ENCODE assay signal across 20 cellular contexts in the genomic region with DNA sequence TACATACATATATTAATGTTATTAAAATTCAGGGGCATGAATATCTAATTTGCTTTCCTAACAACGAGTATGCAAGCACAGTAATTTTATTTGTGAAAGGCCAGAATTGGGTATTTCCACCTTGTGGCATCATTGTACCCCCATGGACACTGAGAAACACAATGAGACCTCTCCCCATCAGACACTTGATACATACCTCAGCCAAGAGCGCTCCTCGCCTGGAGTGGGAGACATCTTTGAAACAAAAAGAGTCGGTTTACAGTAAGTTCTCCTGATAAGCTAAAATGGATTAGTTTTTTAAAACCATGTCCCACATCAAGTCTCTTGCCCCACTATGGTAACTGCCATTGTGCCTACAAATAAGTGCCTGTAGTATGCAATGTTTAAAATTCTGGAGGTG. TPM values are rescaled to one million over a fixed set of nuclear protein-coding genes. Genes with fewer than 3 reads are reported as not detected.
A peak's percentile ranks its signal among the peaks of the same experiment; 100 is the strongest.
DNase-seq lines count a peak whose midpoint lies in the region; ATAC-seq, FAIRE-seq and TF ChIP-seq lines count a peak whose summit lies in the region.
"Had no signal": no experiment of that assay in that cellular context is flagged by ENCODE, and none has a peak within 500 bp of the region (broad histone marks: within the 10 kb centered on the region; RNA-seq: fewer than 3 reads in every experiment).

No MANE protein-coding gene starts in this region.

- H3K27me3 Mint-ChIP-seq in GM23338 (ENCODE audit: insufficient read depth, low read depth, poor library complexity) = peaks cover 36% of the 10 kb centered on the region
- peaks cover 36% of the 10 kb centered on the region for H3K27me3 Mint-ChIP-seq in mesothelial cell of epicardium (ENCODE audit: low read depth)
- peaks cover 11 to 24% (median 21%) of the 10 kb centered on the region in 3 donors for H3K27me3 Mint-ChIP-seq in immature natural killer cell (ENCODE audit: low read depth in 3 of 3)

- H3K9me3 ChIP-seq in adipocyte (ENCODE audit: control insufficient read depth, low read length) = no peaks in the 10 kb centered on the region
- H3K9me3 ChIP-seq in skeletal muscle satellite cell (replicated peaks; ENCODE audit: low read length) = no peaks in the 10 kb centered on the region
- H3K9me3 ChIP-seq: neutrophil, right atrium auricular region, tibial nerve had no signal

- FAIRE-seq in frontal cortex (lab: Jason Lieb, UNC) = no peak
- FAIRE-seq: astrocyte had no signal

- H3K4me3 Mint-ChIP-seq in GM23338 = no peak overlapping the region
- H3K4me3 Mint-ChIP-seq in mesothelial cell of epicardium = peak overlapping the region; percentile 82
- H3K4me3 Mint-ChIP-seq in immature natural killer cell = no peak overlapping the region
- H3K4me3 Mint-ChIP-seq: activated naive CD4-positive, alpha-beta T cell treated with anti-CD3 and anti-CD28 coated beads, Interleukin-2, amount 10 ng/mL, durations not matched to agents 7 days and 5 days; stimulated activated effector memory CD8-positive, alpha-beta T cell treated with anti-CD3 and anti-CD28 coated beads, Interleukin-12 subunit alpha, Interleukin-12 subunit beta, amount 100 ng/mL, for 72 hours; T-helper 17 cell had no signal

- no peaks in the 10 kb centered on the region for H4K20me1 ChIP-seq in GM23338 (replicated peaks; ENCODE audit: insufficient read depth)

- peak overlapping the region; percentile 96 for H3K4me2 ChIP-seq in GM23338
- H3K4me2 ChIP-seq in skeletal muscle satellite cell (ENCODE audit: low read length) = peak overlapping the region; percentile 92

- no peak overlapping the region for H2AFZ ChIP-seq in GM23338

- H3K27ac Mint-ChIP-seq in GM23338 (no peak overlapping the region), mesothelial cell of epicardium (no peak overlapping the region), immature natural killer cell (no peak overlapping the region)
- H3K27ac Mint-ChIP-seq: activated naive CD4-positive, alpha-beta T cell treated with anti-CD3 and anti-CD28 coated beads, Interleukin-2, amount 10 ng/mL, durations not matched to agents 7 days and 5 days; stimulated activated effector memory CD8-positive, alpha-beta T cell treated with anti-CD3 and anti-CD28 coated beads, Interleukin-12 subunit alpha, Interleukin-12 subunit beta, amount 100 ng/mL, for 72 hours; T-helper 17 cell had no signal

- H3K4me1 Mint-ChIP-seq in GM23338 = peaks cover 20% of the 10 kb centered on the region
- peaks cover 21% of the 10 kb centered on the region for H3K4me1 Mint-ChIP-seq in mesothelial cell of epicardium
- H3K4me1 Mint-ChIP-seq in immature natural killer cell = peaks cover 6 to 8% of the 10 kb centered on the region in 2 donors

- H3K4me1 ChIP-seq in GM23338 (ENCODE audit: insufficient read depth) = peaks cover 26% of the 10 kb centered on the region
- H3K4me1 ChIP-seq in adipocyte (ENCODE audit: control insufficient read depth, insufficient read depth, low read length) = peaks cover 3% of the 10 kb centered on the region
- H3K4me1 ChIP-seq in skeletal muscle satellite cell (ENCODE audit: control insufficient read depth, insufficient read depth, low read length) = peaks cover 5% of the 10 kb centered on the region

- DNase-seq in GM23338 (ENCODE audit: low spot score) = no peak
- no peak for DNase-seq in adipocyte (ENCODE audit: low read depth)
- DNase-seq in mesothelial cell of epicardium (ENCODE audit: low spot score in 2 of 2, unreplicated experiment in 2 of 2) = no peak
- no peak for DNase-seq in frontal cortex (ENCODE audit: low spot score in 2 of 2)
- DNase-seq in brain microvascular endothelial cell = no peak
- no peak for DNase-seq in immature natural killer cell
- DNase-seq: activated naive CD4-positive, alpha-beta T cell treated with anti-CD3 and anti-CD28 coated beads, Interleukin-2, amount 10 ng/mL, durations not matched to agents 7 days and 5 days; DMS79 treated with DMSO at 0.1 percent for 48 hours; GOT3; NCI-H1048; NCI-H2029 treated with DMSO at 0.1 percent for 48 hours; PC-3; T-helper 17 cell had no signal

- no peaks in the 10 kb centered on the region for H3K36me3 ChIP-seq in GM23338 (ENCODE audit: insufficient read depth)
- H3K36me3 ChIP-seq in adipocyte (ENCODE audit: control insufficient read depth, insufficient read depth, low read length, severe bottlenecking) = no peaks in the 10 kb centered on the region
- H3K36me3 ChIP-seq in skeletal muscle satellite cell (ENCODE audit: insufficient read depth, low read length) = no peaks in the 10 kb centered on the region
- no peaks in the 10 kb centered on the region for H3K36me3 ChIP-seq in brain microvascular endothelial cell (replicated peaks)
- H3K36me3 ChIP-seq: neutrophil, right atrium auricular region, tibial nerve had no signal

- H3K9me3 Mint-ChIP-seq in GM23338 = no peaks in the 10 kb centered on the region; the same call in 2 of the 3 replicates
- H3K9me3 Mint-ChIP-seq in mesothelial cell of epicardium = no peaks in the 10 kb centered on the region
- peaks cover 0 to 11% (median 1%) of the 10 kb centered on the region in 6 donors for H3K9me3 Mint-ChIP-seq in immature natural killer cell
- H3K9me3 Mint-ChIP-seq: activated naive CD4-positive, alpha-beta T cell treated with anti-CD3 and anti-CD28 coated beads, Interleukin-2, amount 10 ng/mL, durations not matched to agents 7 days and 5 days; stimulated activated effector memory CD8-positive, alpha-beta T cell treated with anti-CD3 and anti-CD28 coated beads, Interleukin-12 subunit alpha, Interleukin-12 subunit beta, amount 100 ng/mL, for 72 hours had no signal

- in situ Hi-C loops in brain microvascular endothelial cell (cut with HindIII; ENCODE audit: low pct_ligation_motif_present, low sequenced_read_pairs) = no loop called here

- H3K9ac ChIP-seq in adipocyte (ENCODE audit: low read length) (peak overlapping the region; percentile 82), skeletal muscle satellite cell (ENCODE audit: low read depth, low read length) (peak overlapping the region; percentile 11)

- no peak overlapping the region for H3K27ac ChIP-seq in GM23338 (ENCODE audit: low read depth)
- H3K27ac ChIP-seq in brain microvascular endothelial cell = no peak overlapping the region
- H3K27ac ChIP-seq: neutrophil, right atrium auricular region, tibial nerve had no signal

- H3K27me3 ChIP-seq in GM23338 (ENCODE audit: insufficient read depth) (peaks cover 37% of the 10 kb centered on the region), adipocyte (replicated peaks; ENCODE audit: control insufficient read depth, insufficient read depth, low read length) (peaks cover 44% of the 10 kb centered on the region), skeletal muscle satellite cell (ENCODE audit: control insufficient read depth, insufficient read depth, low read length) (peaks cover 30% of the 10 kb centered on the region), brain microvascular endothelial cell (replicated peaks) (no peaks in the 10 kb centered on the region)

- H3K4me3 ChIP-seq in GM23338 (no peak overlapping the region), adipocyte (ENCODE audit: low read length) (peak overlapping the region; percentile 86), skeletal muscle satellite cell (ENCODE audit: low read length) (peak overlapping the region; percentile 87), brain microvascular endothelial cell (ENCODE audit: low read depth, low read length) (no peak overlapping the region)

- H3K36me3 Mint-ChIP-seq in GM23338 (ENCODE audit: low read depth) = no peaks in the 10 kb centered on the region; the same call in 2 of the 3 replicates
- no peaks in the 10 kb centered on the region for H3K36me3 Mint-ChIP-seq in mesothelial cell of epicardium
- H3K36me3 Mint-ChIP-seq in immature natural killer cell = peaks cover 0 to 9% (median 3%) of the 10 kb centered on the region in 3 donors
- H3K36me3 Mint-ChIP-seq: stimulated activated effector memory CD8-positive, alpha-beta T cell treated with anti-CD3 and anti-CD28 coated beads, Interleukin-12 subunit alpha, Interleukin-12 subunit beta, amount 100 ng/mL, for 72 hours had no signal

- no peaks in the 10 kb centered on the region for H3F3A ChIP-seq in GM23338 (replicated peaks; ENCODE audit: low read depth)

- no peaks in the 10 kb centered on the region for H3K79me2 ChIP-seq in GM23338 (replicated peaks; ENCODE audit: insufficient read depth)

- no peaks in the 10 kb centered on the region for H3K9me2 ChIP-seq in GM23338 (ENCODE audit: insufficient read depth)

- no peak for ATAC-seq in GM23338
- no peak for ATAC-seq in HG02938 (IDR thresholded peaks at IDR 0.05; ENCODE audit: unreplicated experiment)
- ATAC-seq: PC-3; stimulated activated effector memory CD8-positive, alpha-beta T cell treated with anti-CD3 and anti-CD28 coated beads, Interleukin-12 subunit alpha, Interleukin-12 subunit beta, amount 100 ng/mL, for 72 hours; T-helper 17 cell had no signal

- TF ChIP-seq CTCF in GM23338 (conservative IDR thresholded peaks at IDR 0.05; ENCODE audit: low read depth in 2 of 2) (no peak), mesothelial cell of epicardium (IDR thresholded peaks at IDR 0.05; ENCODE audit: unreplicated experiment) (no peak), brain microvascular endothelial cell (IDR thresholded peaks at IDR 0.05; ENCODE audit: low read depth, low read length, missing control alignments) (no peak)

TF ChIP-seq in GM23338, 12 proteins besides CTCF, POLR2A, EP300 and RAD21 (continues in another document):
- TF ChIP-seq CREB1 (CRISPR knock-in tag; IDR thresholded peaks at IDR 0.05; ENCODE audit: low read depth) = no peak
- no peak for TF ChIP-seq JUNB (IDR thresholded peaks at IDR 0.05; ENCODE audit: unreplicated experiment)
- no peak for TF ChIP-seq EZH2 (IDR thresholded peaks at IDR 0.05; ENCODE audit: low read depth, unreplicated experiment)
- TF ChIP-seq STAT1 (IDR thresholded peaks at IDR 0.05; ENCODE audit: unreplicated experiment) = no peak
- no peak for TF ChIP-seq NANOG (IDR thresholded peaks at IDR 0.05; ENCODE audit: borderline replicate concordance)
- TF ChIP-seq EZH2phosphoT487 (IDR thresholded peaks at IDR 0.05; ENCODE audit: unreplicated experiment) = no peak

RNA-seq across cellular contexts. Expression of gene CNR1, which starts 2.1 kb away (rescaled TPM):
- total RNA-seq in GM23338 (2014; rRNA removed; shearing (Covaris generic)) = 2.6 and 2.8 TPM in 2 replicates
- polyA plus RNA-seq in GM23338 (2016; fragmentation: Nextera tagmentation; extraction: Ambion mirVana) (0.71 and 1.0 TPM in 2 replicates), immature natural killer cell (not detected)
- total RNA-seq in mesothelial cell of epicardium (6.2 to 6.9 TPM (median 6.3 TPM) in 3 replicates), frontal cortex (342 TPM)
- 10.6 and 12.9 TPM in 2 replicates for total RNA-seq in skeletal muscle satellite cell (2012; rRNA removed)
- total RNA-seq: PC-3 had no signal

Comparison
In these comparisons a context has a peak if more than half of its experiments do, and no peak if none do; other contexts are left out.
1. H3K4me3 ChIP-seq: peak in adipocyte (single experiment) and skeletal muscle satellite cell (single experiment); none in GM23338 (single experiment) and brain microvascular endothelial cell (single experiment).
2. RNA of gene CNR1, which starts 2.1 kb away (total RNA-seq): 342 TPM in frontal cortex (single experiment); 6.2 to 6.9 TPM in mesothelial cell of epicardium and 2.6 to 2.8 TPM in GM23338; every median in the first group is over 10 times any median in the second.